Comparison of ENCODE assay signal across 12 cellular contexts in the genomic region with DNA sequence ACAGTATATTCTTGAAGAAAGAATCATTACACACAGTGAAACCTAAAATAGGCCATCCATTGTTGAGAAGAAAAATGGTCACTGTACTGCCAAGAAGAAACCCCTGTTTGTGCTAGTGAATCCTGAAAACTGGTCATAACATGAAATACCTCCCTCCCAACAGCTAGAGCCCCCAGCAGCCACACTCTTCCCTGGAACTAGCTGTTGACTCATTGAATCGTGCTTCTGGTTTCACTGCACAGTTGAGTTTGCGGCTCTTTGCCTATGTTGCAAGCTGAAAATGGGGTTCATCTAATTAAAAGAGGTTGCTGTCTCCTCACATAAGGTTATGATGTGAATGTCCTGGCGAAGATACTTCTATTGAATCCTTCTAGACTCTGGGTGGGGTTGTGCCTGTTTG.
DNase-seq lines count a peak whose midpoint lies in the region; ATAC-seq lines count a peak whose summit lies in the region.
"Had no signal": no experiment of that assay in that cellular context is flagged by ENCODE, and none has a peak within 500 bp of the region (broad histone marks: within the 10 kb centered on the region; RNA-seq: fewer than 3 reads in every experiment).

No MANE protein-coding gene starts in this region.

- peaks cover 57% of the 10 kb centered on the region for H3K36me3 Mint-ChIP-seq in activated CD4-positive, alpha-beta T cell treated with anti-CD3 and anti-CD28 coated beads for 36 hours (ENCODE audit: low read depth)
- H3K36me3 Mint-ChIP-seq in activated naive CD8-positive, alpha-beta T cell, result peaks cover 32% of the 10 kb centered on the region
- H3K36me3 Mint-ChIP-seq in activated naive CD8-positive, alpha-beta T cell treated with anti-CD3 and anti-CD28 coated beads for 36 hours, result peaks cover 22% of the 10 kb centered on the region
- H3K36me3 Mint-ChIP-seq in memory B cell (peaks cover 56% of the 10 kb centered on the region), immature natural killer cell (peaks cover 45 to 84% (median 48%) of the 10 kb centered on the region in 3 donors)

- H3K27ac Mint-ChIP-seq in activated CD4-positive, alpha-beta T cell treated with anti-CD3 and anti-CD28 coated beads for 36 hours, result no peak overlapping the region
- H3K27ac Mint-ChIP-seq in activated naive CD8-positive, alpha-beta T cell, result peak overlapping the region; percentile 41
- H3K27ac Mint-ChIP-seq in activated naive CD8-positive, alpha-beta T cell treated with anti-CD3 and anti-CD28 coated beads for 36 hours, result no peak overlapping the region
- H3K27ac Mint-ChIP-seq in memory B cell (peak overlapping the region; percentile 79), immature natural killer cell (peak overlapping the region in 1 of 6 donors; percentile 24)
- H3K27ac Mint-ChIP-seq: CD4-positive, alpha-beta T cell had no signal

- H3K27me3 Mint-ChIP-seq in activated CD4-positive, alpha-beta T cell treated with anti-CD3 and anti-CD28 coated beads for 36 hours, result no peaks in the 10 kb centered on the region
- no peaks in the 10 kb centered on the region for H3K27me3 Mint-ChIP-seq in activated naive CD8-positive, alpha-beta T cell
- no peaks in the 10 kb centered on the region for H3K27me3 Mint-ChIP-seq in activated naive CD8-positive, alpha-beta T cell treated with anti-CD3 and anti-CD28 coated beads for 36 hours
- H3K27me3 Mint-ChIP-seq in memory B cell (no peaks in the 10 kb centered on the region), immature natural killer cell (ENCODE audit: low read depth in 3 of 3) (no peaks in the 10 kb centered on the region)
- H3K27me3 Mint-ChIP-seq: CD4-positive, alpha-beta T cell had no signal

- H3K4me3 Mint-ChIP-seq in activated CD4-positive, alpha-beta T cell treated with anti-CD3 and anti-CD28 coated beads for 36 hours, result no peak overlapping the region
- H3K4me3 Mint-ChIP-seq in activated naive CD8-positive, alpha-beta T cell, result no peak overlapping the region
- no peak overlapping the region for H3K4me3 Mint-ChIP-seq in activated naive CD8-positive, alpha-beta T cell treated with anti-CD3 and anti-CD28 coated beads for 36 hours
- H3K4me3 Mint-ChIP-seq in memory B cell (no peak overlapping the region), immature natural killer cell (no peak overlapping the region)
- H3K4me3 Mint-ChIP-seq: CD4-positive, alpha-beta T cell; H9 had no signal

- intact Hi-C loops in activated CD4-positive, alpha-beta T cell treated with anti-CD3 and anti-CD28 coated beads for 36 hours (cut with DNase I, micrococcal nuclease), result loop anchor here (5.0 to 10.0 kb wide), 2 partner anchors 137 to 1220 kb away; a partner anchor contains a TSS

- H3K9me3 Mint-ChIP-seq in activated CD4-positive, alpha-beta T cell treated with anti-CD3 and anti-CD28 coated beads for 36 hours (ENCODE audit: low read depth), result no peaks in the 10 kb centered on the region
- H3K9me3 Mint-ChIP-seq in activated naive CD8-positive, alpha-beta T cell (ENCODE audit: low read depth), result no peaks in the 10 kb centered on the region
- no peaks in the 10 kb centered on the region for H3K9me3 Mint-ChIP-seq in activated naive CD8-positive, alpha-beta T cell treated with anti-CD3 and anti-CD28 coated beads for 36 hours
- no peaks in the 10 kb centered on the region for H3K9me3 Mint-ChIP-seq in memory B cell
- H3K9me3 Mint-ChIP-seq in immature natural killer cell, result no peaks in the 10 kb centered on the region
- H3K9me3 Mint-ChIP-seq: CD4-positive, alpha-beta T cell; H9 had no signal

- POLR2A ChIA-PET in activated CD4-positive, alpha-beta T cell treated with anti-CD3 and anti-CD28 coated beads for 36 hours (lab: Charles Lee), result no interaction called here

- peaks cover 2% of the 10 kb centered on the region for H3K4me1 Mint-ChIP-seq in activated CD4-positive, alpha-beta T cell treated with anti-CD3 and anti-CD28 coated beads for 36 hours
- H3K4me1 Mint-ChIP-seq in activated naive CD8-positive, alpha-beta T cell (ENCODE audit: low read depth), result no peaks in the 10 kb centered on the region
- H3K4me1 Mint-ChIP-seq in activated naive CD8-positive, alpha-beta T cell treated with anti-CD3 and anti-CD28 coated beads for 36 hours, result peaks cover 2% of the 10 kb centered on the region
- H3K4me1 Mint-ChIP-seq in memory B cell, result no peaks in the 10 kb centered on the region
- H3K4me1 Mint-ChIP-seq in immature natural killer cell, result no peaks in the 10 kb centered on the region
- H3K4me1 Mint-ChIP-seq: H9 had no signal

- no peak for DNase-seq in activated CD4-positive, alpha-beta T cell treated with anti-CD3 and anti-CD28 coated beads for 36 hours
- no peak for DNase-seq in activated CD4-positive, alpha-beta T cell treated with anti-CD3 and anti-CD28 coated beads, Interleukin-2, amount 50 U/mL, for 4 hours
- DNase-seq in activated naive CD8-positive, alpha-beta T cell treated with anti-CD3 and anti-CD28 coated beads for 36 hours, result no peak
- no peak for DNase-seq in memory B cell (ENCODE audit: low spot score in 2 of 2)
- DNase-seq in NCI-H2171 (lab: John Stamatoyannopoulos, UW), result no peak
- no peak for DNase-seq in immature natural killer cell
- DNase-seq: AML-193; Caco-2; CD4-positive, alpha-beta T cell; H9 had no signal

- CTCF ChIA-PET in activated CD4-positive, alpha-beta T cell treated with anti-CD3 and anti-CD28 coated beads for 36 hours (lab: Charles Lee), result interaction anchor here (0.6 to 1.1 kb wide), 2 partner anchors 21 to 51 kb away, joined by 3 read pairs; no protein-coding TSS in a partner anchor

- peak; percentile 26 for ATAC-seq in activated CD4-positive, alpha-beta T cell treated with anti-CD3 and anti-CD28 coated beads for 36 hours
- ATAC-seq in memory B cell (ENCODE audit: low read depth), result no peak
- ATAC-seq: A549 had no signal

Comparison
In these comparisons a context has a peak if more than half of its experiments do, and no peak if none do; other contexts are left out.
1. H3K27ac Mint-ChIP-seq: peak in activated naive CD8-positive, alpha-beta T cell (single experiment) and memory B cell (single experiment); none in activated CD4-positive, alpha-beta T cell treated with anti-CD3 and anti-CD28 coated beads for 36 hours (single experiment) and activated naive CD8-positive, alpha-beta T cell treated with anti-CD3 and anti-CD28 coated beads for 36 hours (single experiment).